ENCODE assay signal across 8 cellular contexts in the genomic region with DNA sequence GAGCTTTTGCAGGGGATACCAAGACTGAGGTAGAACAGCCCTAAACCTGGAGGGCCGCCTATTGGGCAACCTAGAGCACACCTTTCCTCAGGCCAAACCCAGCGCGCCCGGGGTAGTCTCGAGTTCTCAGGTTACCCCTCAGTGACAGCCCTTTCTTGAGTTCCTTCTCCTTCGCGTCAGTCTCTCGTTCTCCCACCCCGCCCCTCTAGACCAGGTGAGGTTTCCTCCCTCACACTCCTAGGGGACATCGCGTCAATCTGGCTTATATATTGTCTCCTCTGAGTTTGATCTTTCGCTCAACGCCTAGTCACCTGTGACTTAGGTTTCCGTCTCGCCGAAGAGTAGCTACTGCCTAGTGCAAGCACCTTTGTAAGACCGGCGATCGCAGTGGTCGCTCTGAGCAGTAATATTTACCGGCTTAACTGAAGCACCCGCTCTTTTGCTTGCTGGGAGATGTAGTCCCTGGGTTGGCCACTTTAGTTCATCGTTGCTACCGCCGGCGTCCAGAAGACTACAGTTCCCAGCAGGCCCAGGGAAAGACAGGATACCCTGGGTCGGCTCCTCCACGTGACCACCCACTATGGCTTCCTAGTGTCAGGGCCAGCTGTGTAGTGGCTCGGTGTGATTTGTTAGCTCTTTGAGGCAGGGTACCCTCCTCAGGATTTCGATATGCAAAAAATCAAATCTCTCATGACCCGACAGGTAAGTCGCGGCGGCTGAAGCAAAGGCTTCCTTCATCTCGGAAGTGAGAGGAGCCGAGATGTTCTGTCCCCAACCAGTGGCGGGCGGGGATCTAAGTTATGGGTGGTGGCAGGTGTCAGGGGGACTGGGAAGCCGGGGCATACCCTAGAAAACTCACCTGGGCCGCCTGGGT. TPM values are rescaled to one million over a fixed set of nuclear protein-coding genes. Genes with fewer than 3 reads are reported as not detected.
A peak's percentile ranks its signal among the peaks of the same experiment; 100 is the strongest.
DNase-seq lines count a peak whose midpoint lies in the region; ATAC-seq and TF ChIP-seq lines count a peak whose summit lies in the region.

A gene with protein sequence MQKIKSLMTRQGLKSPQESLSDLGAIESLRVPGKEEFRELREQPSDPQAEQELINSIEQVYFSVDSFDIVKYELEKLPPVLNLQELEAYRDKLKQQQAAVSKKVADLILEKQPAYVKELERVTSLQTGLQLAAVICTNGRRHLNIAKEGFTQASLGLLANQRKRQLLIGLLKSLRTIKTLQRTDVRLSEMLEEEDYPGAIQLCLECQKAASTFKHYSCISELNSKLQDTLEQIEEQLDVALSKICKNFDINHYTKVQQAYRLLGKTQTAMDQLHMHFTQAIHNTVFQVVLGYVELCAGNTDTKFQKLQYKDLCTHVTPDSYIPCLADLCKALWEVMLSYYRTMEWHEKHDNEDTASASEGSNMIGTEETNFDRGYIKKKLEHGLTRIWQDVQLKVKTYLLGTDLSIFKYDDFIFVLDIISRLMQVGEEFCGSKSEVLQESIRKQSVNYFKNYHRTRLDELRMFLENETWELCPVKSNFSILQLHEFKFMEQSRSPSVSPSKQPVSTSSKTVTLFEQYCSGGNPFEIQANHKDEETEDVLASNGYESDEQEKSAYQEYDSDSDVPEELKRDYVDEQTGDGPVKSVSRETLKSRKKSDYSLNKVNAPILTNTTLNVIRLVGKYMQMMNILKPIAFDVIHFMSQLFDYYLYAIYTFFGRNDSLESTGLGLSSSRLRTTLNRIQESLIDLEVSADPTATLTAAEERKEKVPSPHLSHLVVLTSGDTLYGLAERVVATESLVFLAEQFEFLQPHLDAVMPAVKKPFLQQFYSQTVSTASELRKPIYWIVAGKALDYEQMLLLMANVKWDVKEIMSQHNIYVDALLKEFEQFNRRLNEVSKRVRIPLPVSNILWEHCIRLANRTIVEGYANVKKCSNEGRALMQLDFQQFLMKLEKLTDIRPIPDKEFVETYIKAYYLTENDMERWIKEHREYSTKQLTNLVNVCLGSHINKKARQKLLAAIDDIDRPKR (plus strand): TSS at position 568 of the 874 bp plus-strand sequence. CDS start 102 bp downstream, at position 670.

- H3K27me3 Mint-ChIP-seq in activated CD8-positive, alpha-beta memory T cell treated with anti-CD3 and anti-CD28 coated beads, Interleukin-2, amount 10 ng/mL, durations not matched to agents 7 days and 5 days: no peaks in the 10 kb centered on the region
- H3K27me3 Mint-ChIP-seq in endodermal cell (ENCODE audit: insufficient read depth): peaks cover 9% of the 10 kb centered on the region

- peaks cover 2% of the 10 kb centered on the region for H3K79me1 ChIP-seq in mesendoderm (ENCODE audit: low read length)

- no peak within 1 kb of the TSS for H3K23ac ChIP-seq in mesendoderm (ENCODE audit: low read length)

- H3K4me3 ChIP-seq in NT2/D1 (ENCODE audit: insufficient read length, low read depth) (peak within 1 kb of the TSS; percentile 85), endodermal cell (ENCODE audit: low read length) (peak within 1 kb of the TSS; percentile 96), mesendoderm (ENCODE audit: low read length) (peak within 1 kb of the TSS; percentile 84)

- CTCF ChIA-PET in activated CD8-positive, alpha-beta memory T cell treated with anti-CD3 and anti-CD28 coated beads, Interleukin-2, amount 10 ng/mL, durations not matched to agents 7 days and 5 days (lab: Charles Lee): interaction anchor here (0.7 to 3.2 kb wide), 8 partner anchors 9 to 1163 kb away, joined by 3 to 12 read pairs (median 4); a partner anchor contains a TSS

- H2BK5ac ChIP-seq in mesendoderm (ENCODE audit: low read length): no peak within 1 kb of the TSS

- H3K27ac ChIP-seq in endodermal cell (ENCODE audit: low read depth, low read length) (no peak within 1 kb of the TSS), mesendoderm (ENCODE audit: low read depth, low read length) (no peak within 1 kb of the TSS)

- no peaks in the 10 kb centered on the region for H3K4me1 ChIP-seq in NT2/D1 (ENCODE audit: insufficient read depth, insufficient read length)
- H3K4me1 ChIP-seq in endodermal cell (ENCODE audit: control insufficient read depth, insufficient read depth, low read length): peaks cover 9% of the 10 kb centered on the region
- no peaks in the 10 kb centered on the region for H3K4me1 ChIP-seq in mesendoderm (ENCODE audit: control insufficient read depth, low read depth, low read length)

- peak; percentile 38 for TF ChIP-seq CTCF in endodermal cell (conservative IDR thresholded peaks at IDR 0.05)

- no peak within 1 kb of the TSS for H2BK15ac ChIP-seq in mesendoderm (replicated peaks; ENCODE audit: low read depth)

- H2AK5ac ChIP-seq in mesendoderm (ENCODE audit: low read length): no peak within 1 kb of the TSS

- no peak within 1 kb of the TSS for H2BK120ac ChIP-seq in mesendoderm (ENCODE audit: low read depth, low read length)

- no peaks in the 10 kb centered on the region for H3K36me3 ChIP-seq in NT2/D1 (ENCODE audit: insufficient read depth, insufficient read length, low read length)
- no peaks in the 10 kb centered on the region for H3K36me3 ChIP-seq in endodermal cell (ENCODE audit: control insufficient read depth, insufficient read depth, low read length)
- H3K36me3 ChIP-seq in mesendoderm (ENCODE audit: control insufficient read depth, insufficient read depth, low read length): no peaks in the 10 kb centered on the region

- H3K27ac Mint-ChIP-seq in activated CD8-positive, alpha-beta memory T cell treated with anti-CD3 and anti-CD28 coated beads, Interleukin-2, amount 10 ng/mL, durations not matched to agents 7 days and 5 days: peak within 1 kb of the TSS; percentile 77
- peak within 1 kb of the TSS; percentile 99 for H3K27ac Mint-ChIP-seq in endodermal cell

- H3K79me2 ChIP-seq in mesendoderm (ENCODE audit: control insufficient read depth, insufficient read depth, low read length): no peaks in the 10 kb centered on the region

- peaks cover 25% of the 10 kb centered on the region for H3K4me1 Mint-ChIP-seq in activated CD8-positive, alpha-beta memory T cell treated with anti-CD3 and anti-CD28 coated beads, Interleukin-2, amount 10 ng/mL, durations not matched to agents 7 days and 5 days
- peaks cover 14% of the 10 kb centered on the region for H3K4me1 Mint-ChIP-seq in endodermal cell

- H3K27me3 ChIP-seq in NT2/D1 (ENCODE audit: insufficient read depth, insufficient read length) (no peaks in the 10 kb centered on the region), endodermal cell (ENCODE audit: control insufficient read depth, insufficient read depth, low read length, poor library complexity, severe bottlenecking) (peaks cover 15% of the 10 kb centered on the region), mesendoderm (ENCODE audit: insufficient read depth, low read length, poor library complexity) (no peaks in the 10 kb centered on the region)

- peak within 1 kb of the TSS; percentile 86 for H3K4me3 Mint-ChIP-seq in activated CD8-positive, alpha-beta memory T cell treated with anti-CD3 and anti-CD28 coated beads, Interleukin-2, amount 10 ng/mL, durations not matched to agents 7 days and 5 days
- peak within 1 kb of the TSS; percentile 94 for H3K4me3 Mint-ChIP-seq in endodermal cell

- peak; percentile 99 for ATAC-seq in GM21381 (IDR thresholded peaks at IDR 0.05; ENCODE audit: unreplicated experiment)
- peak; percentile 99 for ATAC-seq in activated CD8-positive, alpha-beta memory T cell treated with anti-CD3 and anti-CD28 coated beads, Interleukin-2, amount 10 ng/mL, durations not matched to agents 7 days and 5 days

- peak within 1 kb of the TSS; percentile 89 for H4K8ac ChIP-seq in mesendoderm (ENCODE audit: low read depth, low read length)

- H4K5ac ChIP-seq in mesendoderm (ENCODE audit: low read length): no peak within 1 kb of the TSS

- peak within 1 kb of the TSS; percentile 82 for H3K4me2 ChIP-seq in mesendoderm (ENCODE audit: low read length)

- no peaks in the 10 kb centered on the region for H3K36me3 Mint-ChIP-seq in activated CD8-positive, alpha-beta memory T cell treated with anti-CD3 and anti-CD28 coated beads, Interleukin-2, amount 10 ng/mL, durations not matched to agents 7 days and 5 days
- no peaks in the 10 kb centered on the region for H3K36me3 Mint-ChIP-seq in endodermal cell (ENCODE audit: low read depth)

- H3K56ac ChIP-seq in mesendoderm (ENCODE audit: low read length): peak within 1 kb of the TSS; percentile 95

- H3K18ac ChIP-seq in mesendoderm (ENCODE audit: low read length): no peak within 1 kb of the TSS

- H3K9ac ChIP-seq in NT2/D1 (ENCODE audit: insufficient read length, low read depth) (peak within 1 kb of the TSS; percentile 85), endodermal cell (ENCODE audit: extremely low read depth, low read length, poor library complexity, severe bottlenecking) (peak within 1 kb of the TSS; percentile 61), mesendoderm (ENCODE audit: low read length) (peak within 1 kb of the TSS; percentile 72)

- DNase-seq in COLO829 (ENCODE audit: low spot score): peak; percentile 98
- peak in 74 of 76 experiments; percentile 27 to 94 (median 82) for DNase-seq in HUDEP-2 (lab: John Stamatoyannopoulos, UW; ENCODE audit: unreplicated experiment in 76 of 76)
- peak; percentile 92 for DNase-seq in NT2/D1 (ENCODE audit: low read depth, low spot score)
- DNase-seq in activated CD8-positive, alpha-beta memory T cell treated with anti-CD3 and anti-CD28 coated beads, Interleukin-2, amount 10 ng/mL, durations not matched to agents 7 days and 5 days: peak; percentile 97
- peak; percentile 98 for DNase-seq in endodermal cell
- peak; percentile 99 for DNase-seq in mesendoderm
- peak; percentile 80 for DNase-seq in stimulated activated CD8-positive, alpha-beta memory T cell treated with anti-CD3 and anti-CD28 coated beads, Interleukin-15, amount 100 ng/mL, for 1 hour (ENCODE audit: low read depth)

- H3K4ac ChIP-seq in mesendoderm (ENCODE audit: low read depth, low read length): no peak within 1 kb of the TSS

- 0% methylated on average over 29 to 40 of the region's 40 CpGs for WGBS in endodermal cell (ENCODE audit: insufficient coverage in 1 of 2, insufficient read length in 1 of 2), 2 experiments
- WGBS in mesendoderm (ENCODE audit: extremely low coverage, insufficient coverage, low lambda C conversion rate): no CpG with 5 or more reads among the region's 40 CpGs

- H3K9me3 Mint-ChIP-seq in activated CD8-positive, alpha-beta memory T cell treated with anti-CD3 and anti-CD28 coated beads, Interleukin-2, amount 10 ng/mL, durations not matched to agents 7 days and 5 days (ENCODE audit: low read depth): no peaks in the 10 kb centered on the region
- H3K9me3 Mint-ChIP-seq in endodermal cell: no peaks in the 10 kb centered on the region

- H3K9me3 ChIP-seq in NT2/D1 (ENCODE audit: insufficient read depth, low read length) (no peaks in the 10 kb centered on the region), endodermal cell (ENCODE audit: control insufficient read depth, low read length) (no peaks in the 10 kb centered on the region)

RNA-seq across cellular contexts. Expression of the gene that starts here (rescaled TPM):
- 10 to 100 TPM; 17.8 to 20.8 TPM for total RNA-seq in activated CD8-positive, alpha-beta memory T cell treated with anti-CD3 and anti-CD28 coated beads, Interleukin-2, amount 10 ng/mL, durations not matched to agents 7 days and 5 days
- 10 to 100 TPM; 13.3 to 14.9 TPM for total RNA-seq in endodermal cell
- polyA plus RNA-seq in endodermal cell (2013, experiment 1 of 2): 13.0 TPM
- 14.4 TPM for polyA plus RNA-seq in endodermal cell (2013, experiment 2 of 2)
- 5.0 TPM for polyA plus RNA-seq in mesendoderm (2013, experiment 1 of 2)
- 5.0 TPM for polyA plus RNA-seq in mesendoderm (2013, experiment 2 of 2)
